ENCODE assay signal across 1 cellular context in genomic region chr1:57474097-57474750, GRCh38.
TF ChIP-seq lines count a peak whose summit lies in the region.

No MANE protein-coding gene starts in this region.

TF ChIP-seq in SK-N-SH, 30 proteins besides CTCF, POLR2A, EP300 and RAD21 (continued from another document):
- TF ChIP-seq MEF2A (IDR thresholded peaks at IDR 0.05; ENCODE audit: borderline replicate concordance, low read depth) (0 out of 2 replicates have a peak, but pooled peaks have one; percentile 11), PBX3 (IDR thresholded peaks at IDR 0.05) (peak; percentile 85), EZH2phosphoT487 (IDR thresholded peaks at IDR 0.05; ENCODE audit: borderline replicate concordance, low read depth) (no peak), RFX5 (IDR thresholded peaks at IDR 0.05; ENCODE audit: low read length) (no peak), GABPA (IDR thresholded peaks at IDR 0.05; ENCODE audit: low read depth) (no peak), MXI1 (IDR thresholded peaks at IDR 0.05; ENCODE audit: low read depth, low read length) (no peak), TAF1 (IDR thresholded peaks at IDR 0.05; ENCODE audit: borderline replicate concordance, low read depth, low read length) (no peak), NRF1 (IDR thresholded peaks at IDR 0.05; ENCODE audit: low read depth, low read length) (no peak), USF2 (IDR thresholded peaks at IDR 0.05; ENCODE audit: borderline replicate concordance, low read depth, low read length) (no peak), CHD2 (IDR thresholded peaks at IDR 0.05; ENCODE audit: low read length, partially characterized antibody) (no peak), REST (IDR thresholded peaks at IDR 0.05; ENCODE audit: low read depth, low read length) (no peak), RCOR1 (IDR thresholded peaks at IDR 0.05; ENCODE audit: low read length) (no peak), USF1 (IDR thresholded peaks at IDR 0.05; ENCODE audit: borderline replicate concordance, low read depth) (no peak), ELF1 (IDR thresholded peaks at IDR 0.05) (no peak), FOXM1 (IDR thresholded peaks at IDR 0.05; ENCODE audit: low read depth) (no peak), GATA2 (CRISPR knock-in tag; IDR thresholded peaks at IDR 0.05) (no peak), RXRA (IDR thresholded peaks at IDR 0.05; ENCODE audit: borderline replicate concordance, low read depth) (no peak; the same call in 1 of the 2 replicates)
